33 cellular contexts compared by ENCODE assay signal in the genomic region with DNA sequence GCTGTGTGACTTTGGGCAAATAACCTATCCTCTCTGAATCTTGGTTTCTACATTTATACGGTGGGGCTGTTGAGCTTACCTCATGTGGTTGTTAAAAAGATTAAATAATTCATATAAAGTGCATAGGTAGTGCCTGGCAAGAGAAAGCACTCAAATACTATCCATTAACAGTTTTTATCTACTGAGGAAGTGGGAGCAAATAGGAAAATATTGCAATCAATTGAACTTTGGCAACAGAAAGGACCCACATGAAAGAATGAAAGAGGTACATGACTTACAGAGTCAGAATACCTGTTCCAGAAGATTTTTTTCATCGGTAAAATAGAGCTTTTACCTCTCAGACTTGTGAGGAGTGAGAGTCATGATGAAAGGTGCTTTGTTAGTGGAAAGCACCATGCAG.
"Had no signal": no experiment of that assay in that cellular context is flagged by ENCODE, and none has a peak within 500 bp of the region (broad histone marks: within the 10 kb centered on the region; RNA-seq: fewer than 3 reads in every experiment).

No MANE protein-coding gene starts in this region.

- DNase-seq: naive thymus-derived CD8-positive, alpha-beta T cell; nephron progenitor cell; nucleus accumbens; ovary; posterior cingulate gyrus; psoas muscle; right cardiac atrium; spleen; stimulated activated CD4-positive, alpha-beta T cell treated with anti-CD3 and anti-CD28 coated beads, Interleukin-12 subunit alpha, Interleukin-12 subunit beta, amount 100 ng/mL, for 4 hours; stimulated activated CD4-positive, alpha-beta T cell treated with anti-CD3 and anti-CD28 coated beads, Interleukin-1b, Interleukin-23, amount 100 ng/mL, for 48 hours; stimulated activated CD4-positive, alpha-beta T cell treated with anti-CD3 and anti-CD28 coated beads, Interleukin-4, amount 100 ng/mL, for 1 hour; stimulated activated CD4-positive, alpha-beta T cell treated with anti-CD3 and anti-CD28 coated beads, Interleukin-4, amount 100 ng/mL, for 4 hours; stimulated activated CD8-positive, alpha-beta memory T cell treated with anti-CD3 and anti-CD28 coated beads, Interleukin-4, amount 100 ng/mL, for 48 hours; stimulated activated naive CD4-positive, alpha-beta T cell; stimulated activated naive CD8-positive, alpha-beta T cell treated with anti-CD3 and anti-CD28 coated beads, Interleukin-15, amount 100 ng/mL, for 72 hours; stimulated activated naive CD8-positive, alpha-beta T cell treated with anti-CD3 and anti-CD28 coated beads, Interleukin-15, Interleukin-2, amounts not matched to agents 100 U/mL and 50 U/mL, for 24 hours; substantia nigra; testis; tibial artery; transverse colon; upper lobe of right lung had no signal

- H3K4me2 ChIP-seq: smooth muscle cell had no signal

- H3K79me2 ChIP-seq: parathyroid adenoma had no signal

- H3K9me3 ChIP-seq: neutrophil, ovary, psoas muscle, spleen, suprapubic skin, testis, tibial artery, transverse colon, upper lobe of right lung, vagina had no signal

- ATAC-seq: naive thymus-derived CD8-positive, alpha-beta T cell; natural killer cell treated with Interleukin-12 subunit alpha and Interleukin-12 subunit beta and Interleukin-15 and Interleukin-18, amount 100 ng/mL, for 72 hours; psoas muscle; right cardiac atrium; sciatic nerve; stimulated activated memory B cell treated with anti-CD40 and anti-IgM and Interleukin-4, amounts not matched to agents 10 μg/mL and 1 μg/mL and 100 μg/mL, for 72 hours; stimulated activated naive CD8-positive, alpha-beta T cell treated with anti-CD3 and anti-CD28 coated beads, Interleukin-15, amount 100 ng/mL, for 72 hours; stimulated activated naive CD8-positive, alpha-beta T cell treated with anti-CD3 and anti-CD28 coated beads, Interleukin-15, Interleukin-2, amounts not matched to agents 100 U/mL and 50 U/mL, for 24 hours; upper lobe of right lung had no signal

- H3K4me1 Mint-ChIP-seq: neural crest cell; stimulated activated naive CD8-positive, alpha-beta T cell treated with anti-CD3 and anti-CD28 coated beads, Interleukin-15, amount 100 ng/mL, for 72 hours had no signal

- H3K9ac ChIP-seq: parathyroid adenoma had no signal

- H3K4me1 ChIP-seq: parathyroid adenoma, psoas muscle, testis had no signal

- H3K27me3 ChIP-seq: neutrophil, ovary, spleen, suprapubic skin, testis, tibial artery, transverse colon, upper lobe of right lung, vagina had no signal

- H2AFZ ChIP-seq: parathyroid adenoma had no signal

- H3K27me3 Mint-ChIP-seq: naive thymus-derived CD8-positive, alpha-beta T cell; natural killer cell treated with Interleukin-12 subunit alpha and Interleukin-12 subunit beta and Interleukin-15 and Interleukin-18, amount 100 ng/mL, for 72 hours; progenitor cell of endocrine pancreas; stimulated activated memory B cell treated with anti-CD40 and anti-IgM and Interleukin-4, amounts not matched to agents 10 μg/mL and 1 μg/mL and 100 μg/mL, for 72 hours; stimulated activated naive CD8-positive, alpha-beta T cell treated with anti-CD3 and anti-CD28 coated beads, Interleukin-15, amount 100 ng/mL, for 72 hours; type B pancreatic cell had no signal

- H3K4me3 ChIP-seq: ovary, psoas muscle, skin epidermis, smooth muscle cell, spleen, suprapubic skin, testis, tibial artery, transverse colon, upper lobe of right lung, vagina had no signal

- H3K27ac Mint-ChIP-seq: naive thymus-derived CD8-positive, alpha-beta T cell; natural killer cell treated with Interleukin-12 subunit alpha and Interleukin-12 subunit beta and Interleukin-15 and Interleukin-18, amount 100 ng/mL, for 72 hours; nephron progenitor cell; progenitor cell of endocrine pancreas; stimulated activated memory B cell treated with anti-CD40 and anti-IgM and Interleukin-4, amounts not matched to agents 10 μg/mL and 1 μg/mL and 100 μg/mL, for 72 hours; stimulated activated naive CD8-positive, alpha-beta T cell treated with anti-CD3 and anti-CD28 coated beads, Interleukin-15, amount 100 ng/mL, for 72 hours; type B pancreatic cell had no signal

- H3K36me3 Mint-ChIP-seq: naive thymus-derived CD8-positive, alpha-beta T cell; natural killer cell treated with Interleukin-12 subunit alpha and Interleukin-12 subunit beta and Interleukin-15 and Interleukin-18, amount 100 ng/mL, for 72 hours; stimulated activated memory B cell treated with anti-CD40 and anti-IgM and Interleukin-4, amounts not matched to agents 10 μg/mL and 1 μg/mL and 100 μg/mL, for 72 hours; type B pancreatic cell had no signal

- H3K36me3 ChIP-seq: neutrophil, ovary, spleen, suprapubic skin, tibial artery, transverse colon, upper lobe of right lung, vagina had no signal

- H3K27ac ChIP-seq: neutrophil, ovary, parathyroid adenoma, psoas muscle, skin epidermis, spleen, suprapubic skin, testis, tibial artery, transverse colon, upper lobe of right lung, vagina had no signal

- H3K4me3 Mint-ChIP-seq: naive thymus-derived CD8-positive, alpha-beta T cell; natural killer cell treated with Interleukin-12 subunit alpha and Interleukin-12 subunit beta and Interleukin-15 and Interleukin-18, amount 100 ng/mL, for 72 hours; nephron progenitor cell; neural crest cell; stimulated activated memory B cell treated with anti-CD40 and anti-IgM and Interleukin-4, amounts not matched to agents 10 μg/mL and 1 μg/mL and 100 μg/mL, for 72 hours; stimulated activated naive CD8-positive, alpha-beta T cell treated with anti-CD3 and anti-CD28 coated beads, Interleukin-15, amount 100 ng/mL, for 72 hours; type B pancreatic cell had no signal

- H3K9me3 Mint-ChIP-seq: naive thymus-derived CD8-positive, alpha-beta T cell; natural killer cell treated with Interleukin-12 subunit alpha and Interleukin-12 subunit beta and Interleukin-15 and Interleukin-18, amount 100 ng/mL, for 72 hours; nephron progenitor cell; neural crest cell; stimulated activated memory B cell treated with anti-CD40 and anti-IgM and Interleukin-4, amounts not matched to agents 10 μg/mL and 1 μg/mL and 100 μg/mL, for 72 hours; stimulated activated naive CD8-positive, alpha-beta T cell treated with anti-CD3 and anti-CD28 coated beads, Interleukin-15, amount 100 ng/mL, for 72 hours; type B pancreatic cell had no signal
